23 cellular contexts compared by ENCODE assay signal in the genomic region with DNA sequence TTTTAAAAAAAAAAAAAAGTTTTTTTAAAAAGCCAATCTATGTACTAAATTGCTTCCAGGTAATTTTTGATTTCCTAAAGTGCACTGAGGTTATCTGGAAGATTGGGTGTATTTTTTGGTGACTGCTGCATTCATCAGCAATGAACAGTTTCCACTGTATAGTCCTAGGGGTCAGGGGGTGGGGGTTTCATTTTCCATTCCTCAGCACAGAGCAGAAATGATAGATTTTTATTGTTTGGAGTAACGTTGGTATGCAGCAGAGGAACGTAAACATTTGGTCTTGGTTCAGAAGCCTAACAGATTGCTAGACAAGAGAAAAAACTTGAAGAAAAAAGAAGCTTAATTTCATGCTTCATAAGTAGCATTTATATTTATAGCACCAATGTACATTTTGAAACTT. TPM values are rescaled to one million over a fixed set of nuclear protein-coding genes. Genes with fewer than 3 reads are reported as not detected.
DNase-seq lines count a peak whose midpoint lies in the region; ATAC-seq and TF ChIP-seq lines count a peak whose summit lies in the region.
"Had no signal": no experiment of that assay in that cellular context is flagged by ENCODE, and none has a peak within 500 bp of the region (broad histone marks: within the 10 kb centered on the region; RNA-seq: fewer than 3 reads in every experiment).

No MANE protein-coding gene starts in this region.

- no peak for TF ChIP-seq EP300 in gastroesophageal sphincter (IDR thresholded peaks at IDR 0.05)

- peaks cover 75% of the 10 kb centered on the region for H3K36me3 Mint-ChIP-seq in CD8-positive, alpha-beta T cell
- H3K36me3 Mint-ChIP-seq in dendritic cell treated with granulocyte-macrophage colony-stimulating factor and Interleukin-4, amounts not matched to agents 40 ng/mL and 50 ng/mL, for 4 days (ENCODE audit: low read depth), result peaks cover 72% of the 10 kb centered on the region
- H3K36me3 Mint-ChIP-seq in T-cell, result peaks cover 56% of the 10 kb centered on the region

- H3F3A ChIP-seq in MM.1S (ENCODE audit: insufficient read depth, low read length), result peaks cover 15% of the 10 kb centered on the region

- no peaks in the 10 kb centered on the region for H3K4me1 Mint-ChIP-seq in CD8-positive, alpha-beta T cell (ENCODE audit: low read depth)
- H3K4me1 Mint-ChIP-seq in dendritic cell treated with granulocyte-macrophage colony-stimulating factor and Interleukin-4, amounts not matched to agents 40 ng/mL and 50 ng/mL, for 4 days (ENCODE audit: low read depth), result peaks cover 33% of the 10 kb centered on the region
- H3K4me1 Mint-ChIP-seq in T-cell, result peaks cover 0 to 2% (median 2%) of the 10 kb centered on the region in 3 donors

- peak overlapping the region; percentile 84 for H3K4me2 ChIP-seq in MM.1S (ENCODE audit: low read depth, low read length)
- H3K4me2 ChIP-seq: GM23338 had no signal

- no peak overlapping the region for H3K4me3 ChIP-seq in CD8-positive, alpha-beta T cell (ENCODE audit: low read depth, low read length)
- H3K4me3 ChIP-seq in MM.1S (ENCODE audit: low read length), result no peak overlapping the region
- no peak overlapping the region for H3K4me3 ChIP-seq in gastroesophageal sphincter
- H3K4me3 ChIP-seq: coronary artery, GM23338 had no signal

- no peak for TF ChIP-seq POLR2A in gastroesophageal sphincter (IDR thresholded peaks at IDR 0.05)

- no peak for DNase-seq in CD8-positive, alpha-beta T cell
- no peak for DNase-seq in MM.1S
- no peak for DNase-seq in T-cell
- DNase-seq in NCI-H187 treated with DMSO at 0.1 percent for 48 hours (lab: John Stamatoyannopoulos, UW), result no peak
- DNase-seq: activated effector memory CD4-positive, alpha-beta T cell treated with anti-CD3 and anti-CD28 coated beads, Interleukin-2, amount 50 U/mL, for 16 hours; activated naive CD8-positive, alpha-beta T cell treated with anti-CD3 and anti-CD28 coated beads, Interleukin-2, amount 10 ng/mL, durations not matched to agents 7 days and 5 days; DMS53; effector memory CD8-positive, alpha-beta T cell; erythroblast; Kasumi-1; NCI-H1436 treated with DMSO at 0.1 percent for 48 hours; NCI-H226; NCI-H526 treated with DMSO at 0.1 percent for 48 hours; nephron progenitor cell; stimulated activated CD4-positive, alpha-beta T cell treated with anti-CD3 and anti-CD28 coated beads, Interleukin-4, amount 100 ng/mL, for 4 hours; SW 1271 had no signal

- no peak overlapping the region for H3K27ac ChIP-seq in CD8-positive, alpha-beta T cell (ENCODE audit: low read depth, low read length)
- no peak overlapping the region for H3K27ac ChIP-seq in MM.1S (ENCODE audit: low read length)
- H3K27ac ChIP-seq in gastroesophageal sphincter, result no peak overlapping the region
- H3K27ac ChIP-seq: coronary artery had no signal

- peaks cover 23% of the 10 kb centered on the region for H3K36me3 ChIP-seq in CD8-positive, alpha-beta T cell (ENCODE audit: insufficient read depth, low read length)
- no peaks in the 10 kb centered on the region for H3K36me3 ChIP-seq in MM.1S (replicated peaks; ENCODE audit: insufficient read depth, low read length)
- H3K36me3 ChIP-seq in gastroesophageal sphincter, result peaks cover 0 to 64% of the 10 kb centered on the region in 2 donors

- no peaks in the 10 kb centered on the region for H3K27me3 Mint-ChIP-seq in CD8-positive, alpha-beta T cell (ENCODE audit: low read depth)
- H3K27me3 Mint-ChIP-seq in dendritic cell treated with granulocyte-macrophage colony-stimulating factor and Interleukin-4, amounts not matched to agents 40 ng/mL and 50 ng/mL, for 4 days, result no peaks in the 10 kb centered on the region
- H3K27me3 Mint-ChIP-seq in T-cell, result no peaks in the 10 kb centered on the region
- H3K27me3 Mint-ChIP-seq: activated naive CD8-positive, alpha-beta T cell treated with anti-CD3 and anti-CD28 coated beads, Interleukin-2, amount 10 ng/mL, durations not matched to agents 7 days and 5 days; effector memory CD8-positive, alpha-beta T cell; type B pancreatic cell had no signal

- no peak overlapping the region for H2AFZ ChIP-seq in MM.1S (ENCODE audit: low read length)
- H2AFZ ChIP-seq: GM23338 had no signal

- 21 to 31% methylated on average over 2 of the region's 2 CpGs for WGBS in gastroesophageal sphincter (ENCODE audit: low coverage in 1 of 2), 2 donors

- H3K9me3 ChIP-seq in CD8-positive, alpha-beta T cell (ENCODE audit: low read length), result no peaks in the 10 kb centered on the region
- H3K9me3 ChIP-seq in MM.1S (replicated peaks; ENCODE audit: insufficient read depth, low read length) (no peaks in the 10 kb centered on the region), gastroesophageal sphincter (no peaks in the 10 kb centered on the region)

- no peaks in the 10 kb centered on the region for H3K79me2 ChIP-seq in MM.1S (ENCODE audit: low read length)

- no peaks in the 10 kb centered on the region for H3K4me1 ChIP-seq in CD8-positive, alpha-beta T cell (ENCODE audit: insufficient read depth, low read length)
- H3K4me1 ChIP-seq in MM.1S (ENCODE audit: low read length), result peaks cover 15% of the 10 kb centered on the region
- peaks cover 0 to 21% (median 0%) of the 10 kb centered on the region in 3 donors for H3K4me1 ChIP-seq in gastroesophageal sphincter

- no peaks in the 10 kb centered on the region for H3K9me3 Mint-ChIP-seq in CD8-positive, alpha-beta T cell
- H3K9me3 Mint-ChIP-seq in dendritic cell treated with granulocyte-macrophage colony-stimulating factor and Interleukin-4, amounts not matched to agents 40 ng/mL and 50 ng/mL, for 4 days, result no peaks in the 10 kb centered on the region
- H3K9me3 Mint-ChIP-seq in T-cell, result no peaks in the 10 kb centered on the region
- H3K9me3 Mint-ChIP-seq: activated naive CD8-positive, alpha-beta T cell treated with anti-CD3 and anti-CD28 coated beads, Interleukin-2, amount 10 ng/mL, durations not matched to agents 7 days and 5 days; effector memory CD8-positive, alpha-beta T cell; GM23338; type B pancreatic cell had no signal

- no peaks in the 10 kb centered on the region for H3K9me2 ChIP-seq in MM.1S (replicated peaks; ENCODE audit: insufficient read depth, low read length)

- intact Hi-C loops in CD8-positive, alpha-beta T cell (cut with DNase I, micrococcal nuclease), result loop anchor here in 1 of 2 experiments (5.0 kb wide), 1 partner anchor 845 kb away; a partner anchor contains a TSS
- intact Hi-C loops in dendritic cell treated with granulocyte-macrophage colony-stimulating factor and Interleukin-4, amounts not matched to agents 40 ng/mL and 50 ng/mL, for 4 days (cut with micrococcal nuclease), result no loop called here

- POLR2A ChIA-PET in CD8-positive, alpha-beta T cell (lab: Charles Lee), result interaction anchor here (0.6 to 1.2 kb wide), 2 partner anchors 72 to 103 kb away, joined by 3 read pairs; no protein-coding TSS in a partner anchor
- POLR2A ChIA-PET in T-cell (lab: Charles Lee), result interaction anchor here (0.5 to 0.6 kb wide), 2 partner anchors 58 to 71 kb away, joined by 3 to 7 read pairs; no protein-coding TSS in a partner anchor

- no peaks in the 10 kb centered on the region for H3K27me3 ChIP-seq in CD8-positive, alpha-beta T cell (ENCODE audit: insufficient read depth, low read length)
- H3K27me3 ChIP-seq in MM.1S (replicated peaks; ENCODE audit: insufficient read depth, low read length), result peaks cover 26% of the 10 kb centered on the region
- H3K27me3 ChIP-seq in gastroesophageal sphincter, result no peaks in the 10 kb centered on the region

- no peak for ATAC-seq in CD8-positive, alpha-beta T cell
- ATAC-seq in GM19035 (IDR thresholded peaks at IDR 0.05; ENCODE audit: unreplicated experiment), result peak; percentile 7
- ATAC-seq in T-cell (replicated peaks in 1 of 4), result no peak
- ATAC-seq in GM19351 (IDR thresholded peaks at IDR 0.05; ENCODE audit: unreplicated experiment), result no peak
- no peak for ATAC-seq in gastroesophageal sphincter
- ATAC-seq: effector memory CD8-positive, alpha-beta T cell; GM23338 had no signal

- TF ChIP-seq CTCF in CD8-positive, alpha-beta T cell (IDR thresholded peaks at IDR 0.05), result no peak
- TF ChIP-seq CTCF in MM.1S (IDR thresholded peaks at IDR 0.05; ENCODE audit: low read length) (no peak), gastroesophageal sphincter (IDR thresholded peaks at IDR 0.05) (no peak)

- H4K20me1 ChIP-seq in MM.1S (ENCODE audit: insufficient read depth, low read length), result no peaks in the 10 kb centered on the region

- CTCF ChIA-PET in CD8-positive, alpha-beta T cell (lab: Charles Lee), result interaction anchor here (1.9 kb wide), 1 partner anchor 9 kb away, joined by 6 read pairs; no protein-coding TSS in a partner anchor
- CTCF ChIA-PET in T-cell (lab: Charles Lee), result interaction anchor here (0.7 to 2.1 kb wide), 8 partner anchors 8 to 788 kb away, joined by 3 to 6 read pairs (median 4); no protein-coding TSS in a partner anchor

- H3K4me3 Mint-ChIP-seq in CD8-positive, alpha-beta T cell, result no peak overlapping the region
- H3K4me3 Mint-ChIP-seq in dendritic cell treated with granulocyte-macrophage colony-stimulating factor and Interleukin-4, amounts not matched to agents 40 ng/mL and 50 ng/mL, for 4 days, result no peak overlapping the region
- H3K4me3 Mint-ChIP-seq in T-cell, result no peak overlapping the region
- H3K4me3 Mint-ChIP-seq: activated naive CD8-positive, alpha-beta T cell treated with anti-CD3 and anti-CD28 coated beads, Interleukin-2, amount 10 ng/mL, durations not matched to agents 7 days and 5 days; effector memory CD8-positive, alpha-beta T cell; GM23338; nephron progenitor cell; type B pancreatic cell had no signal

- H3K27ac Mint-ChIP-seq in CD8-positive, alpha-beta T cell, result peak overlapping the region; percentile 20
- H3K27ac Mint-ChIP-seq in dendritic cell treated with granulocyte-macrophage colony-stimulating factor and Interleukin-4, amounts not matched to agents 40 ng/mL and 50 ng/mL, for 4 days, result peak overlapping the region; percentile 75
- peak overlapping the region in 1 of 2 donors; percentile 7 for H3K27ac Mint-ChIP-seq in T-cell
- H3K27ac Mint-ChIP-seq: activated naive CD8-positive, alpha-beta T cell treated with anti-CD3 and anti-CD28 coated beads, Interleukin-2, amount 10 ng/mL, durations not matched to agents 7 days and 5 days; nephron progenitor cell; type B pancreatic cell had no signal

- H3K9ac ChIP-seq in MM.1S (ENCODE audit: low read length), result no peak overlapping the region

RNA-seq across cellular contexts. Expression of a gene that starts 54.9 kb away (rescaled TPM):
- 10 to 100 TPM; 88.7 to 90.9 TPM for total RNA-seq in CD8-positive, alpha-beta T cell
- total RNA-seq in T-cell (10 to 100 TPM; 46.1 to 88.0 (median 52.2) TPM), gastroesophageal sphincter (10 to 100 TPM; 16.8 to 30.8 (median 22.7) TPM)
